8 cellular contexts compared by ENCODE assay signal in genomic region chr1:44799770-44800584, GRCh38.
DNase-seq lines count a peak whose midpoint lies in the region; ATAC-seq lines count a peak whose summit lies in the region.

TSS of gene PLK3 (plus strand) at chr1:44800377. CDS start at chr1:44800464, 87 bp downstream.

- ATAC-seq in GM19043 (IDR thresholded peaks at IDR 0.05; ENCODE audit: low read depth, unreplicated experiment) (peak; percentile 83), HG03378 (IDR thresholded peaks at IDR 0.05; ENCODE audit: unreplicated experiment) (peak; percentile 67)
- peak; percentile 78 to 83 for ATAC-seq in activated CD4-positive, CD25-positive, alpha-beta regulatory T cell treated with anti-CD3 and anti-CD28 coated beads, Interleukin-2, amount 50 U/mL, for 24 hours

- DNase-seq in Ammon's horn (ENCODE audit: low spot score) (peak; percentile 99), NCI-H446 treated with DMSO at 0.1 percent for 48 hours (lab: John Stamatoyannopoulos, UW) (peak; percentile 95), cerebellar cortex (ENCODE audit: low spot score) (peak; percentile 98), islet precursor cell (peak; percentile 99)
- DNase-seq in stimulated activated CD4-positive, alpha-beta T cell treated with anti-CD3 and anti-CD28 coated beads, Interleukin-12 subunit alpha, Interleukin-12 subunit beta, amount 100 ng/mL, for 48 hours (ENCODE audit: low read depth in 2 of 3, low spot score in 1 of 3): peak; percentile 97 to 98 (median 98)

Comparison
In these comparisons a context has a peak if more than half of its experiments do, and no peak if none do; other contexts are left out.
1. Peak in every context shown above with its lines: DNase-seq and ATAC-seq.